In genomic region chrX:46574941-46575381, GRCh38 we compare ENCODE assay signal across 9 cellular contexts. TPM values are rescaled to one million over a fixed set of nuclear protein-coding genes. Genes with fewer than 3 reads are reported as not detected.
A peak's percentile ranks its signal among the peaks of the same experiment; 100 is the strongest.
DNase-seq lines count a peak whose midpoint lies in the region; ATAC-seq and TF ChIP-seq lines count a peak whose summit lies in the region.
"Had no signal": no experiment of that assay in that cellular context is flagged by ENCODE, and none has a peak within 500 bp of the region (broad histone marks: within the 10 kb centered on the region; RNA-seq: fewer than 3 reads in every experiment).

No MANE protein-coding gene starts in this region.

- H3K9me3 ChIP-seq in lower lobe of right lung (no peaks in the 10 kb centered on the region), thymus (ENCODE audit: control insufficient read depth) (no peaks in the 10 kb centered on the region)

- TF ChIP-seq CTCF in chondrocyte (IDR thresholded peaks at IDR 0.05) = no peak
- TF ChIP-seq CTCF in lower lobe of right lung (IDR thresholded peaks at IDR 0.05) = no peak

- H3K36me3 ChIP-seq in lower lobe of right lung = no peaks in the 10 kb centered on the region
- no peaks in the 10 kb centered on the region for H3K36me3 ChIP-seq in thymus (ENCODE audit: control insufficient read depth, insufficient read depth)

- no peaks in the 10 kb centered on the region for H3K27me3 Mint-ChIP-seq in chondrocyte (ENCODE audit: low read depth)

- H3K36me3 Mint-ChIP-seq in chondrocyte (ENCODE audit: low read depth) = no peaks in the 10 kb centered on the region

- DNase-seq in D341Med (ENCODE audit: low spot score) = peak; percentile 68
- peak; percentile 35 for DNase-seq in T follicular helper cell (ENCODE audit: low read depth)
- no peak for DNase-seq in chondrocyte (ENCODE audit: low spot score)
- peak; percentile 55 for DNase-seq in lower lobe of right lung
- DNase-seq in NCI-H1048 (lab: John Stamatoyannopoulos, UW) = no peak
- no peak for DNase-seq in GM19238 (ENCODE audit: insufficient read length, low spot score)

- H3K27me3 ChIP-seq in lower lobe of right lung (ENCODE audit: low read depth) = no peaks in the 10 kb centered on the region
- no peaks in the 10 kb centered on the region for H3K27me3 ChIP-seq in thymus (ENCODE audit: control insufficient read depth, insufficient read depth)

- H3K9me3 Mint-ChIP-seq in chondrocyte (ENCODE audit: low read depth) = peaks cover 6% of the 10 kb centered on the region
- H3K9me3 Mint-ChIP-seq: neural crest cell had no signal

- peak; percentile 21 for ATAC-seq in HG02678 (IDR thresholded peaks at IDR 0.05; ENCODE audit: unreplicated experiment)
- ATAC-seq in lower lobe of right lung = peak; percentile 62 to 73

- intact Hi-C loops in lower lobe of right lung (cut with DNase I) = no loop called here

- H3K4me1 ChIP-seq in lower lobe of right lung = no peaks in the 10 kb centered on the region
- peaks cover 5% of the 10 kb centered on the region for H3K4me1 ChIP-seq in thymus (ENCODE audit: control insufficient read depth, insufficient read depth, low read length)

- H3K4me3 ChIP-seq in lower lobe of right lung (peak overlapping the region; percentile 63), thymus (ENCODE audit: low read length) (peak overlapping the region; percentile 60)

- no peak overlapping the region for H3K27ac Mint-ChIP-seq in chondrocyte (ENCODE audit: unreplicated experiment)

- H3K4me3 Mint-ChIP-seq in chondrocyte (ENCODE audit: unreplicated experiment) = peak overlapping the region; percentile 71

- WGBS in thymus = under 1% methylated on average over 63 of the region's 66 CpGs

- H3K4me1 Mint-ChIP-seq in chondrocyte (ENCODE audit: low read depth) = peaks cover 25% of the 10 kb centered on the region

- H3K27ac ChIP-seq in lower lobe of right lung (peak overlapping the region; percentile 62), thymus (ENCODE audit: low read depth) (no peak overlapping the region)

RNA-seq across cellular contexts. Expression of gene CHST7, which starts 1.4 kb away (rescaled TPM):
- total RNA-seq in chondrocyte (6.5 to 11.7 TPM (median 7.0 TPM) in 3 replicates), lower lobe of right lung (7.4 TPM)
- polyA plus RNA-seq in thymus = 2.6 TPM

RNA-seq across cellular contexts. Expression of gene ZNF674, which starts 29.7 kb away (rescaled TPM):
- total RNA-seq in chondrocyte (6.3 to 6.5 TPM (median 6.4 TPM) in 3 replicates), lower lobe of right lung (5.6 TPM)
- 2.8 TPM for polyA plus RNA-seq in thymus

Comparison
In these comparisons a context has a peak if more than half of its experiments do, and no peak if none do; other contexts are left out.
1. DNase-seq: peak in D341Med (single experiment), T follicular helper cell (single experiment) and lower lobe of right lung (single experiment); none in chondrocyte (single experiment), NCI-H1048 (single experiment) and GM19238 (single experiment).